20 cellular contexts compared by ENCODE assay signal in genomic region chr5:128596071-128596470, GRCh38. TPM values are rescaled to one million over a fixed set of nuclear protein-coding genes. Genes with fewer than 3 reads are reported as not detected.
DNase-seq lines count a peak whose midpoint lies in the region; ATAC-seq lines count a peak whose summit lies in the region.
"Had no signal": no experiment of that assay in that cellular context is flagged by ENCODE, and none has a peak within 500 bp of the region (broad histone marks: within the 10 kb centered on the region; RNA-seq: fewer than 3 reads in every experiment).

No MANE protein-coding gene starts in this region.

- DNase-seq in EL, result peak; percentile 6
- DNase-seq in NCI-H748 treated with DMSO at 0.1 percent for 48 hours (lab: John Stamatoyannopoulos, UW), result peak; percentile 33
- peak; percentile 42 for DNase-seq in dedifferentiated amniotic fluid mesenchymal stem cell (ENCODE audit: extremely low spot score)
- peak; percentile 31 for DNase-seq in myocyte (ENCODE audit: low read depth)
- DNase-seq in NOMO-1 (lab: John Stamatoyannopoulos, UW; ENCODE audit: unreplicated experiment in 2 of 2), result no peak
- no peak for DNase-seq in KG1 (lab: John Stamatoyannopoulos, UW)
- DNase-seq: activated CD4-positive, alpha-beta T cell treated with anti-CD3 and anti-CD28 coated beads, Interleukin-2, amount 10 ng/mL, durations not matched to agents 24 days and 14 days; activated effector memory CD4-positive, alpha-beta T cell treated with Interleukin-2 at 50 U/mL for 16 hours; CD8-positive, alpha-beta T cell; colonic mucosa; glutamatergic neuron; Karpas-422; lower lobe of right lung; NCI-H1105; sigmoid colon; stimulated activated CD4-positive, alpha-beta T cell treated with anti-CD3 and anti-CD28 coated beads, Interleukin-1b, Interleukin-23, amount 100 ng/mL, for 48 hours; stimulated activated naive CD8-positive, alpha-beta T cell treated with anti-CD3 and anti-CD28 coated beads, Interleukin-15, amount 100 ng/mL, for 72 hours had no signal

- ATAC-seq in GM19351 (IDR thresholded peaks at IDR 0.05; ENCODE audit: unreplicated experiment) (no peak), GM18520 (IDR thresholded peaks at IDR 0.05; ENCODE audit: unreplicated experiment) (no peak)
- ATAC-seq: CD8-positive, alpha-beta T cell; HCT116; lower lobe of right lung; stimulated activated naive CD8-positive, alpha-beta T cell treated with anti-CD3 and anti-CD28 coated beads, Interleukin-15, amount 100 ng/mL, for 72 hours had no signal

RNA-seq across cellular contexts. Expression of gene FBN2, which starts 58.0 kb away (rescaled TPM):
- 3.9 and 4.2 TPM in 2 replicates for total RNA-seq in myocyte
- polyA plus RNA-seq in myocyte (2012), result 4.4 TPM
- total RNA-seq: activated CD4-positive, alpha-beta T cell treated with anti-CD3 and anti-CD28 coated beads, Interleukin-2, amount 10 ng/mL, durations not matched to agents 24 days and 14 days; CD8-positive, alpha-beta T cell had no signal

Comparison
In these comparisons a context has a peak if more than half of its experiments do, and no peak if none do; other contexts are left out.
1. DNase-seq: peak in EL (single experiment), NCI-H748 treated with DMSO at 0.1 percent for 48 hours (single experiment), dedifferentiated amniotic fluid mesenchymal stem cell (single experiment) and myocyte (single experiment); none in NOMO-1 (0 of 2) and KG1 (single experiment).